14 cellular contexts compared by ENCODE assay signal in the genomic region with DNA sequence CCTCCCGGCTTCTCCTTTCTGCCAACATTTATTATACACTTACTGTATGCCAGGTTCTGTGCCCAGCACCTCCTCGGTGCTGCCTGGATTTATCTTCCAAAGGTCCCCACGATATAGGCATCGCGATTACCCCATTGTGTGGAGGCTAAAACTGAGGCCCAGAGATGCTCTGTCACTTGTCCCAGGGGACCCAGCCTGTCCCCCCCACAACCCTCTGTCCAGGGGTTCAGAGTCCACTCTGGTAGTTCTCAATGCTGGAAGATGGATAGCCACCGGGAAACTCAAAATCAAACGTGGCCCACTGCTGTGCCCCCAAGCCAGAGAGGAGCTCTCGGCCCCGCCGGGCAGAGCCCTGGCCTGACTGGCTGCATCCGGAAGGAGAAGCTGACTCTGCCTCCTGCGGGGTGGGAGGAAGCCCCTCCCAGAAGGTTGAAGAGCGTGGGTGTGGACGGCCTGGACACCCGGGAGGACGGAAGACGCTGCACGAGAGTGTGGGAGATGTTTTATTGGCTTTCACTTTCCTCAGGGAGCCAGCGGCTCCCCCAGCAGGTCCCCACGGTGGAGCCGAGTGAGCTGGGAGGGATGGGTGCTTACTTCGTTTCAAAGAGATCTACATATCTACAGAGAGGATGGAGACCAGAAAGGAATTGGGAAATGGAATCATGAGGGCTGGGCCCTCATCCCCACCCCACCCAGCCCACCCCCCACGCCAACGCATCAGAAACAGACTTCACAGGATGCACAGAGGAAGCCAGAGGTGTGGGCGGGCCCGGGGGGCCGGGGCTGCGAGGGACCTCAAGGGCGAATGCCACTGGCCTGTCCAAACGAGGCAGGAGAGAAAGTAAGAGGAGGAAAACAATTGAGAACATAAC. TPM values are rescaled to one million over a fixed set of nuclear protein-coding genes. Genes with fewer than 3 reads are reported as not detected.
DNase-seq lines count a peak whose midpoint lies in the region; ATAC-seq, FAIRE-seq and TF ChIP-seq lines count a peak whose summit lies in the region.
"Had no signal": no experiment of that assay in that cellular context is flagged by ENCODE, and none has a peak within 500 bp of the region (broad histone marks: within the 10 kb centered on the region; RNA-seq: fewer than 3 reads in every experiment).

No MANE protein-coding gene starts in this region.

- H3K79me2 ChIP-seq in GM12878 (ENCODE audit: control insufficient read depth, insufficient read depth, low read length), result no peaks in the 10 kb centered on the region
- no peaks in the 10 kb centered on the region for H3K79me2 ChIP-seq in hepatocyte
- H3K79me2 ChIP-seq: parathyroid adenoma had no signal

- peaks cover 16% of the 10 kb centered on the region for H3K27me3 Mint-ChIP-seq in activated naive CD4-positive, alpha-beta T cell treated with anti-CD3 and anti-CD28 coated beads, Interleukin-2, amount 50 U/mL, for 24 hours
- H3K27me3 Mint-ChIP-seq in activated naive CD4-positive, alpha-beta T cell treated with anti-CD3 and anti-CD28 coated beads for 36 hours (ENCODE audit: low read depth), result peaks cover 30% of the 10 kb centered on the region
- peaks cover 99% of the 10 kb centered on the region for H3K27me3 Mint-ChIP-seq in stimulated activated memory B cell treated with anti-CD40 and anti-IgM and Interleukin-4, amounts not matched to agents 10 μg/mL and 1 μg/mL and 100 μg/mL, for 72 hours

- POLR2A ChIA-PET in GM12878 (lab: Charles Lee), result no interaction called here

- H4K20me1 ChIP-seq in GM12878 (ENCODE audit: control insufficient read depth, insufficient read depth), result no peaks in the 10 kb centered on the region; the same call in 1 of the 2 replicates
- H4K20me1 ChIP-seq in hepatocyte (ENCODE audit: insufficient read depth, poor library complexity, severe bottlenecking), result no peaks in the 10 kb centered on the region

- H3K4me2 ChIP-seq in GM12878 (ENCODE audit: control insufficient read depth, insufficient read depth), result no peak overlapping the region
- peak overlapping the region; percentile 33 for H3K4me2 ChIP-seq in hepatocyte

- H3K9ac ChIP-seq in GM12878 (ENCODE audit: control insufficient read depth, insufficient read depth, low read length), result no peak overlapping the region
- H3K9ac ChIP-seq: parathyroid adenoma had no signal

- no peak overlapping the region for H3K4me3 Mint-ChIP-seq in activated naive CD4-positive, alpha-beta T cell treated with anti-CD3 and anti-CD28 coated beads, Interleukin-2, amount 50 U/mL, for 24 hours
- no peak overlapping the region for H3K4me3 Mint-ChIP-seq in activated naive CD4-positive, alpha-beta T cell treated with anti-CD3 and anti-CD28 coated beads for 36 hours
- peak overlapping the region; percentile 38 for H3K4me3 Mint-ChIP-seq in stimulated activated memory B cell treated with anti-CD40 and anti-IgM and Interleukin-4, amounts not matched to agents 10 μg/mL and 1 μg/mL and 100 μg/mL, for 72 hours
- H3K4me3 Mint-ChIP-seq: CD4-positive, alpha-beta memory T cell; HFFc6 had no signal

- no TSS peak for BruUV-seq in GM12878 (replicated peaks; lab: Mats Ljungman, UMichigan)

- H3K9me2 ChIP-seq in hepatocyte (replicated peaks; ENCODE audit: insufficient read depth), result no peaks in the 10 kb centered on the region

- intact Hi-C loops in activated naive CD4-positive, alpha-beta T cell treated with anti-CD3 and anti-CD28 coated beads for 36 hours (cut with micrococcal nuclease), result no loop called here
- intact Hi-C loops in GM12878 (cut with micrococcal nuclease; ENCODE audit: unreplicated experiment), result no loop called here

- TF ChIP-seq EP300 in GM12878 (IDR thresholded peaks at IDR 0.05; ENCODE audit: borderline replicate concordance in 1 of 2, control insufficient read depth in 1 of 2, low read depth in 2 of 2, low read length in 2 of 2), result no peak

- H3K27ac ChIP-seq in GM12878 (ENCODE audit: control insufficient read depth, insufficient read depth) (no peak overlapping the region), hepatocyte (peak overlapping the region; percentile 57), SJCRH30 (no peak overlapping the region)
- H3K27ac ChIP-seq: parathyroid adenoma had no signal

- TF ChIP-seq CTCF in GM12878 (IDR thresholded peaks at IDR 0.05 in 2 of 3, conservative IDR thresholded peaks at IDR 0.05 in 1 of 3; ENCODE audit: control insufficient read depth in 2 of 3, extremely low read depth in 1 of 3, insufficient read depth in 1 of 3, low read depth in 3 of 3, low read length in 3 of 3) (no peak), hepatocyte (IDR thresholded peaks at IDR 0.05; ENCODE audit: poor library complexity) (no peak)

- no peak overlapping the region for H3K4me3 ChIP-seq in GM12878
- H3K4me3 ChIP-seq in hepatocyte, result no peak overlapping the region
- H3K4me3 ChIP-seq in SJCRH30, result no peak overlapping the region

- SMC1A ChIA-PET in GM12878 (lab: Charles Lee; ENCODE audit: uncharacterized antibody, unreplicated experiment), result no interaction called here

- CTCF ChIA-PET in activated naive CD4-positive, alpha-beta T cell treated with anti-CD3 and anti-CD28 coated beads for 36 hours (lab: Charles Lee), result interaction anchor here (1.3 kb wide), 1 partner anchor 12 kb away, joined by 3 read pairs; no protein-coding TSS in a partner anchor
- CTCF ChIA-PET in GM12878 (lab: Yijun Ruan, JAX), result interaction anchor here (1.2 kb wide), 1 partner anchor 16 kb away, joined by 3 read pairs; no protein-coding TSS in a partner anchor

- H3K4me1 Mint-ChIP-seq in activated naive CD4-positive, alpha-beta T cell treated with anti-CD3 and anti-CD28 coated beads, Interleukin-2, amount 50 U/mL, for 24 hours, result peaks cover 7% of the 10 kb centered on the region
- peaks cover 5% of the 10 kb centered on the region for H3K4me1 Mint-ChIP-seq in activated naive CD4-positive, alpha-beta T cell treated with anti-CD3 and anti-CD28 coated beads for 36 hours (ENCODE audit: low read depth)
- peaks cover 35% of the 10 kb centered on the region for H3K4me1 Mint-ChIP-seq in stimulated activated memory B cell treated with anti-CD40 and anti-IgM and Interleukin-4, amounts not matched to agents 10 μg/mL and 1 μg/mL and 100 μg/mL, for 72 hours

- no peaks in the 10 kb centered on the region for H3K9me3 ChIP-seq in GM12878 (replicated peaks; ENCODE audit: control insufficient read depth, insufficient read depth, low read length)
- no peaks in the 10 kb centered on the region for H3K9me3 ChIP-seq in hepatocyte (ENCODE audit: low read depth)
- H3K9me3 ChIP-seq in SJCRH30 (replicated peaks), result no peaks in the 10 kb centered on the region

- TF ChIP-seq POLR2A in GM12878 (IDR thresholded peaks at IDR 0.05; ENCODE audit: low read depth, low read length), result no peak

- H3K4me1 ChIP-seq in GM12878 (ENCODE audit: control insufficient read depth, insufficient read depth, low read length), result no peaks in the 10 kb centered on the region; the same call in 1 of the 2 replicates
- peaks cover 37% of the 10 kb centered on the region for H3K4me1 ChIP-seq in hepatocyte (ENCODE audit: insufficient read depth)
- H3K4me1 ChIP-seq in SJCRH30, result peaks cover 37% of the 10 kb centered on the region
- H3K4me1 ChIP-seq: parathyroid adenoma had no signal

- H3K36me3 ChIP-seq in GM12878 (ENCODE audit: control insufficient read depth in 2 of 2, insufficient read depth in 2 of 2, low read length in 1 of 2) (no peaks in the 10 kb centered on the region), hepatocyte (replicated peaks; ENCODE audit: insufficient read depth, low read depth) (no peaks in the 10 kb centered on the region), SJCRH30 (no peaks in the 10 kb centered on the region)

- no peaks in the 10 kb centered on the region for H3K9me3 Mint-ChIP-seq in activated naive CD4-positive, alpha-beta T cell treated with anti-CD3 and anti-CD28 coated beads, Interleukin-2, amount 50 U/mL, for 24 hours
- no peaks in the 10 kb centered on the region for H3K9me3 Mint-ChIP-seq in activated naive CD4-positive, alpha-beta T cell treated with anti-CD3 and anti-CD28 coated beads for 36 hours
- H3K9me3 Mint-ChIP-seq in stimulated activated memory B cell treated with anti-CD40 and anti-IgM and Interleukin-4, amounts not matched to agents 10 μg/mL and 1 μg/mL and 100 μg/mL, for 72 hours, result no peaks in the 10 kb centered on the region
- H3K9me3 Mint-ChIP-seq: CD4-positive, alpha-beta memory T cell; HFFc6 had no signal

- H3K27ac Mint-ChIP-seq in activated naive CD4-positive, alpha-beta T cell treated with anti-CD3 and anti-CD28 coated beads, Interleukin-2, amount 50 U/mL, for 24 hours, result peak overlapping the region; percentile 77
- no peak overlapping the region for H3K27ac Mint-ChIP-seq in activated naive CD4-positive, alpha-beta T cell treated with anti-CD3 and anti-CD28 coated beads for 36 hours
- H3K27ac Mint-ChIP-seq in stimulated activated memory B cell treated with anti-CD40 and anti-IgM and Interleukin-4, amounts not matched to agents 10 μg/mL and 1 μg/mL and 100 μg/mL, for 72 hours, result no peak overlapping the region
- H3K27ac Mint-ChIP-seq: CD4-positive, alpha-beta memory T cell; HFFc6 had no signal

- RAD21 ChIA-PET in GM12878 (lab: Charles Lee; ENCODE audit: unreplicated experiment), result no interaction called here

- FAIRE-seq in GM12878 (lab: Jason Lieb, UNC), result no peak

- ATAC-seq in GM12878, result no peak
- no peak for ATAC-seq in stimulated activated memory B cell treated with anti-CD40 and anti-IgM and Interleukin-4, amounts not matched to agents 10 μg/mL and 1 μg/mL and 100 μg/mL, for 72 hours
- no peak for ATAC-seq in GM21717 (IDR thresholded peaks at IDR 0.05; ENCODE audit: unreplicated experiment)

- no peak overlapping the region for H2AFZ ChIP-seq in GM12878 (ENCODE audit: control insufficient read depth, low read depth, low read length)
- no peak overlapping the region for H2AFZ ChIP-seq in hepatocyte
- H2AFZ ChIP-seq: parathyroid adenoma had no signal

- H3K36me3 Mint-ChIP-seq in activated naive CD4-positive, alpha-beta T cell treated with anti-CD3 and anti-CD28 coated beads, Interleukin-2, amount 50 U/mL, for 24 hours, result no peaks in the 10 kb centered on the region
- H3K36me3 Mint-ChIP-seq in activated naive CD4-positive, alpha-beta T cell treated with anti-CD3 and anti-CD28 coated beads for 36 hours (ENCODE audit: low read depth), result no peaks in the 10 kb centered on the region
- H3K36me3 Mint-ChIP-seq in stimulated activated memory B cell treated with anti-CD40 and anti-IgM and Interleukin-4, amounts not matched to agents 10 μg/mL and 1 μg/mL and 100 μg/mL, for 72 hours, result no peaks in the 10 kb centered on the region
- H3K36me3 Mint-ChIP-seq: CD4-positive, alpha-beta memory T cell had no signal

- in situ Hi-C loops in GM12878 (cut with MboI), result no loop called here

- peaks cover 9 to 16% of the 10 kb centered on the region in 2 experiments; a peak in 3 of 4 replicates for H3K27me3 ChIP-seq in GM12878 (replicated peaks in 1 of 2; ENCODE audit: control insufficient read depth in 2 of 2, insufficient read depth in 2 of 2, low read length in 1 of 2)
- H3K27me3 ChIP-seq in hepatocyte, result no peaks in the 10 kb centered on the region
- H3K27me3 ChIP-seq in SJCRH30, result peaks cover 6% of the 10 kb centered on the region; the same call in 1 of the 2 replicates

- WGBS in GM12878 (ENCODE audit: insufficient coverage, insufficient replicate concordance, low lambda C conversion rate, missing lambda C conversion rate), result 13% methylated on average over 28 of the region's 30 CpGs
- whole genome bisulfite sequencing in hepatocyte (ENCODE audit: low lambda C conversion rate, missing lambda C conversion rate), result 63% methylated on average over 25 of the region's 30 CpGs

- DNase-seq in activated naive CD4-positive, alpha-beta T cell treated with anti-CD3 and anti-CD28 coated beads for 36 hours, result no peak
- DNase-seq in GM12878 (ENCODE audit: low read depth, low spot score) (no peak), hepatocyte (ENCODE audit: low spot score) (no peak), HCEC 1CT (no peak), SJCRH30 (no peak)
- DNase-seq: activated CD4-positive, alpha-beta T cell treated with anti-CD3 and anti-CD28 coated beads, Interleukin-2, amount 50 U/mL, for 48 hours; CD4-positive, alpha-beta memory T cell; HFFc6; NCI-H1092 had no signal

- TF ChIP-seq RAD21 in GM12878 (IDR thresholded peaks at IDR 0.05; ENCODE audit: insufficient read depth, low read depth, low read length), result no peak

RNA-seq across cellular contexts. Expression of gene FAM163B, which starts 32.4 kb away (rescaled TPM):
- total RNA-seq in activated naive CD4-positive, alpha-beta T cell treated with anti-CD3 and anti-CD28 coated beads for 36 hours, result not detected
- not detected in 2 replicates for total RNA-seq in GM12878 (2013; cell fraction: nucleolus; rRNA removed)
- total RNA-seq in GM12878 (2014; rRNA removed), result not detected in 2 replicates
- not detected in 2 replicates for total RNA-seq in GM12878 (2014; rRNA removed; fragmentation: Illumina TruSeq; extraction: Trizol)
- total RNA-seq in GM12878 (2021), result not detected in 2 replicates
- not detected for polyA plus RNA-seq in GM12878 (2011; ENCODE audit: low read depth)
- not detected in 2 replicates for polyA plus RNA-seq in GM12878 (2011; rRNA removed)
- not detected in 2 replicates for polyA plus RNA-seq in GM12878 (2011; cell fraction: cytosol; rRNA removed)
- 0.13 and 0.28 TPM in 2 replicates for polyA plus RNA-seq in GM12878 (2011; cell fraction: nucleus; rRNA removed)
- not detected in 2 replicates for polyA plus RNA-seq in GM12878 (2012)
- polyA plus RNA-seq in GM12878 (2014; fragmentation: Illumina TruSeq; extraction: Trizol), result not detected in 2 replicates
- polyA plus RNA-seq in GM12878 (2014; fragmentation: Nextera tagmentation; extraction: Ambion mirVana), result not detected
- polyA plus RNA-seq in GM12878 (2014; rRNA removed), result not detected in 2 replicates
- polyA plus RNA-seq in GM12878 (2016; fragmentation: Nextera tagmentation; extraction: Ambion mirVana), result not detected
- not detected in 2 replicates for polyA minus RNA-seq in GM12878 (2011; rRNA and poly(A)+ RNA removed)
- not detected in 2 replicates for polyA minus RNA-seq in GM12878 (2011; cell fraction: cytosol; rRNA and poly(A)+ RNA removed)
- 0.36 TPM in 1 of 2 replicates, not detected in the other for polyA minus RNA-seq in GM12878 (2011; cell fraction: nucleus; rRNA and poly(A)+ RNA removed)
- total RNA-seq in hepatocyte, result 0.68 and 1.0 TPM in 2 replicates
- 0.35 TPM in 1 of 2 replicates, not detected in the other for polyA plus RNA-seq in hepatocyte
- total RNA-seq in SJCRH30 (2014; rRNA removed; shearing (Covaris generic)), result 2.5 and 3.4 TPM in 2 replicates
- total RNA-seq: A172; CD4-positive, alpha-beta memory T cell; HFFc6 had no signal
- polyA plus RNA-seq: CD4-positive, alpha-beta memory T cell had no signal

RNA-seq across cellular contexts. Expression of gene ADAMTSL2, which starts 42.3 kb away (rescaled TPM):
- under 1 TPM; 0.14 to 0.17 TPM for total RNA-seq in activated naive CD4-positive, alpha-beta T cell treated with anti-CD3 and anti-CD28 coated beads for 36 hours
- total RNA-seq in GM12878 (2013; cell fraction: nucleolus; rRNA removed), result not detected in 2 replicates
- total RNA-seq in GM12878 (2014; rRNA removed) (not detected in 2 replicates), GM12878 (2014; rRNA removed; fragmentation: Illumina TruSeq; extraction: Trizol) (not detected in 2 replicates), GM12878 (2021) (0.05 TPM in 1 of 2 replicates, not detected in the other), hepatocyte (2.2 and 2.7 TPM in 2 replicates)
- not detected for polyA plus RNA-seq in GM12878 (2011; ENCODE audit: low read depth)
- polyA plus RNA-seq in GM12878 (2011; rRNA removed) (0.07 TPM in 1 of 2 replicates, not detected in the other), GM12878 (2014; fragmentation: Illumina TruSeq; extraction: Trizol) (not detected in 2 replicates), GM12878 (2014; fragmentation: Nextera tagmentation; extraction: Ambion mirVana) (not detected), GM12878 (2014; rRNA removed) (0.04 TPM in 1 of 2 replicates, not detected in the other), GM12878 (2016; fragmentation: Nextera tagmentation; extraction: Ambion mirVana) (not detected), hepatocyte (1.5 and 2.3 TPM in 2 replicates)
- 0.10 and 0.12 TPM in 2 replicates for polyA plus RNA-seq in GM12878 (2011; cell fraction: cytosol; rRNA removed)
- 0.35 and 0.40 TPM in 2 replicates for polyA plus RNA-seq in GM12878 (2011; cell fraction: nucleus; rRNA removed)
- 0.10 TPM in 1 of 2 replicates, not detected in the other for polyA plus RNA-seq in GM12878 (2012)
- polyA minus RNA-seq in GM12878 (2011; rRNA and poly(A)+ RNA removed), result 0.21 and 0.22 TPM in 2 replicates
- not detected in 2 replicates for polyA minus RNA-seq in GM12878 (2011; cell fraction: cytosol; rRNA and poly(A)+ RNA removed)
- polyA minus RNA-seq in GM12878 (2011; cell fraction: nucleus; rRNA and poly(A)+ RNA removed), result 0.12 and 0.19 TPM in 2 replicates
- total RNA-seq in SJCRH30 (2014; rRNA removed; shearing (Covaris generic)), result 3.3 and 3.5 TPM in 2 replicates

RNA-seq across cellular contexts. Expression of gene MYMK, which starts 52.1 kb away (rescaled TPM):
- not detected for total RNA-seq in activated naive CD4-positive, alpha-beta T cell treated with anti-CD3 and anti-CD28 coated beads for 36 hours
- total RNA-seq in GM12878 (2013; cell fraction: nucleolus; rRNA removed), result not detected in 2 replicates
- total RNA-seq in GM12878 (2014; rRNA removed) (not detected in 2 replicates), GM12878 (2014; rRNA removed; fragmentation: Illumina TruSeq; extraction: Trizol) (not detected in 2 replicates), GM12878 (2021) (not detected in 2 replicates), hepatocyte (not detected in 2 replicates)
- polyA plus RNA-seq in GM12878 (2011; ENCODE audit: low read depth), result not detected
- polyA plus RNA-seq in GM12878 (2011; rRNA removed) (not detected in 2 replicates), GM12878 (2014; fragmentation: Illumina TruSeq; extraction: Trizol) (not detected in 2 replicates), GM12878 (2014; fragmentation: Nextera tagmentation; extraction: Ambion mirVana) (not detected), GM12878 (2014; rRNA removed) (not detected in 2 replicates), GM12878 (2016; fragmentation: Nextera tagmentation; extraction: Ambion mirVana) (not detected), hepatocyte (0.91 and 1.3 TPM in 2 replicates)
- polyA plus RNA-seq in GM12878 (2011; cell fraction: cytosol; rRNA removed), result not detected in 2 replicates
- polyA plus RNA-seq in GM12878 (2011; cell fraction: nucleus; rRNA removed), result not detected in 2 replicates
- polyA plus RNA-seq in GM12878 (2012), result not detected in 2 replicates
- polyA minus RNA-seq in GM12878 (2011; rRNA and poly(A)+ RNA removed), result not detected in 2 replicates
- polyA minus RNA-seq in GM12878 (2011; cell fraction: cytosol; rRNA and poly(A)+ RNA removed), result not detected in 2 replicates
- polyA minus RNA-seq in GM12878 (2011; cell fraction: nucleus; rRNA and poly(A)+ RNA removed), result not detected in 2 replicates
- 1.1 and 2.0 TPM in 2 replicates for total RNA-seq in SJCRH30 (2014; rRNA removed; shearing (Covaris generic))
- total RNA-seq: A172; CD4-positive, alpha-beta memory T cell; HFFc6 had no signal
- polyA plus RNA-seq: CD4-positive, alpha-beta memory T cell had no signal

RNA-seq across cellular contexts. Expression of gene DBH, which starts 59.3 kb away (rescaled TPM):
- not detected for total RNA-seq in activated naive CD4-positive, alpha-beta T cell treated with anti-CD3 and anti-CD28 coated beads for 36 hours
- not detected in 2 replicates for total RNA-seq in GM12878 (2013; cell fraction: nucleolus; rRNA removed)
- 0.05 TPM in 1 of 2 replicates, not detected in the other for total RNA-seq in GM12878 (2014; rRNA removed)
- total RNA-seq in GM12878 (2014; rRNA removed; fragmentation: Illumina TruSeq; extraction: Trizol), result not detected in 2 replicates
- not detected in 2 replicates for total RNA-seq in GM12878 (2021)
- polyA plus RNA-seq in GM12878 (2011; ENCODE audit: low read depth), result not detected
- polyA plus RNA-seq in GM12878 (2011; rRNA removed), result not detected in 2 replicates
- not detected in 2 replicates for polyA plus RNA-seq in GM12878 (2011; cell fraction: cytosol; rRNA removed)
- polyA plus RNA-seq in GM12878 (2011; cell fraction: nucleus; rRNA removed), result not detected in 2 replicates
- polyA plus RNA-seq in GM12878 (2012), result 0.04 and 0.06 TPM in 2 replicates
- not detected in 2 replicates for polyA plus RNA-seq in GM12878 (2014; fragmentation: Illumina TruSeq; extraction: Trizol)
- not detected for polyA plus RNA-seq in GM12878 (2014; fragmentation: Nextera tagmentation; extraction: Ambion mirVana)
- polyA plus RNA-seq in GM12878 (2014; rRNA removed), result not detected in 2 replicates
- polyA plus RNA-seq in GM12878 (2016; fragmentation: Nextera tagmentation; extraction: Ambion mirVana), result not detected
- polyA minus RNA-seq in GM12878 (2011; rRNA and poly(A)+ RNA removed), result not detected in 2 replicates
- not detected in 2 replicates for polyA minus RNA-seq in GM12878 (2011; cell fraction: cytosol; rRNA and poly(A)+ RNA removed)
- not detected in 2 replicates for polyA minus RNA-seq in GM12878 (2011; cell fraction: nucleus; rRNA and poly(A)+ RNA removed)
- total RNA-seq in hepatocyte, result not detected in 2 replicates
- 0.32 and 0.44 TPM in 2 replicates for polyA plus RNA-seq in hepatocyte
- 2.2 and 2.5 TPM in 2 replicates for total RNA-seq in SJCRH30 (2014; rRNA removed; shearing (Covaris generic))
- total RNA-seq: A172, HFFc6 had no signal
